Comparison of ENCODE assay signal across 21 cellular contexts in genomic region chr17:17424552-17424951, GRCh38. TPM values are rescaled to one million over a fixed set of nuclear protein-coding genes. Genes with fewer than 3 reads are reported as not detected.
DNase-seq lines count a peak whose midpoint lies in the region; ATAC-seq and TF ChIP-seq lines count a peak whose summit lies in the region.
"Had no signal": no experiment of that assay in that cellular context is flagged by ENCODE, and none has a peak within 500 bp of the region (broad histone marks: within the 10 kb centered on the region; RNA-seq: fewer than 3 reads in every experiment).

No MANE protein-coding gene starts in this region.

- no peak for TF ChIP-seq CTCF in NB4 (IDR thresholded peaks at IDR 0.05; ENCODE audit: low read depth, low read length)
- TF ChIP-seq CTCF in RWPE2 (IDR thresholded peaks at IDR 0.05; ENCODE audit: poor library complexity, severe bottlenecking) = no peak
- TF ChIP-seq CTCF in progenitor cell of endocrine pancreas (IDR thresholded peaks at IDR 0.05; ENCODE audit: unreplicated experiment) = no peak
- TF ChIP-seq CTCF in Peyer's patch (IDR thresholded peaks at IDR 0.05) = no peak

- H3K9me3 ChIP-seq in RWPE2 (ENCODE audit: severe bottlenecking) (no peaks in the 10 kb centered on the region), Peyer's patch (peaks cover 0 to 12% (median 0%) of the 10 kb centered on the region in 4 donors)

- TF ChIP-seq POLR2A in NB4 (IDR thresholded peaks at IDR 0.05; ENCODE audit: extremely low read depth, insufficient read length) = no peak
- no peak for TF ChIP-seq POLR2A in Peyer's patch (IDR thresholded peaks at IDR 0.05)

- intact Hi-C loops in sciatic nerve (cut with DNase I) = no loop called here

- no peaks in the 10 kb centered on the region for H3K4me1 ChIP-seq in RWPE2 (ENCODE audit: insufficient read depth, poor library complexity, severe bottlenecking)
- H3K4me1 ChIP-seq in Peyer's patch = no peaks in the 10 kb centered on the region

- H3K27ac ChIP-seq in RWPE2 (ENCODE audit: poor library complexity, severe bottlenecking) (no peak overlapping the region), Peyer's patch (no peak overlapping the region)
- H3K27ac ChIP-seq: 22Rv1, A549 had no signal

- H3K36me3 ChIP-seq in RWPE2 (ENCODE audit: low read depth) (no peaks in the 10 kb centered on the region), Peyer's patch (no peaks in the 10 kb centered on the region)

- DNase-seq in DMS53 (lab: John Stamatoyannopoulos, UW) (peak; percentile 36), DMS53 treated with DMSO at 0.1 percent for 48 hours (lab: John Stamatoyannopoulos, UW; ENCODE audit: unreplicated experiment) (no peak), NB4 (ENCODE audit: low read depth) (peak; percentile 34), RWPE2 (ENCODE audit: low spot score) (peak; percentile 19), sciatic nerve (ENCODE audit: low spot score) (peak; percentile 3), progenitor cell of endocrine pancreas (ENCODE audit: low spot score, unreplicated experiment) (no peak), Peyer's patch (no peak)
- DNase-seq in activated CD8-positive, alpha-beta memory T cell treated with anti-CD3 and anti-CD28 coated beads for 24 hours = no peak
- DNase-seq: C1 segment of cervical spinal cord; CD4-positive, CD25-positive, alpha-beta regulatory T cell; CD8-positive, alpha-beta memory T cell; COR-L47; DMS 273 treated with DMSO at 0.1 percent for 48 hours; DMS79; GF-D8; GOT3 had no signal

- H3K36me3 Mint-ChIP-seq in progenitor cell of endocrine pancreas (ENCODE audit: insufficient read depth) = no peaks in the 10 kb centered on the region
- H3K36me3 Mint-ChIP-seq: IgD-negative memory B cell had no signal

- no peaks in the 10 kb centered on the region for H3K27me3 Mint-ChIP-seq in progenitor cell of endocrine pancreas

- H3K4me1 Mint-ChIP-seq in progenitor cell of endocrine pancreas (ENCODE audit: low read depth) = peaks cover 6% of the 10 kb centered on the region
- H3K4me1 Mint-ChIP-seq: CD8-positive, alpha-beta memory T cell; H9; IgD-negative memory B cell had no signal

- no peak overlapping the region for H3K27ac Mint-ChIP-seq in progenitor cell of endocrine pancreas
- H3K27ac Mint-ChIP-seq: H9, IgD-negative memory B cell had no signal

- H3K4me3 ChIP-seq in NB4 (ENCODE audit: low read depth, low read length) (no peak overlapping the region), RWPE2 (ENCODE audit: severe bottlenecking) (no peak overlapping the region), Peyer's patch (no peak overlapping the region)
- H3K4me3 ChIP-seq: A549, GM12878 had no signal

- H3K9me3 Mint-ChIP-seq in progenitor cell of endocrine pancreas (ENCODE audit: low read depth) = no peaks in the 10 kb centered on the region
- H3K9me3 Mint-ChIP-seq: CD8-positive, alpha-beta memory T cell; IgD-negative memory B cell had no signal

- peaks cover 3% of the 10 kb centered on the region for H3K27me3 ChIP-seq in RWPE2 (ENCODE audit: insufficient read depth, poor library complexity, severe bottlenecking)
- H3K27me3 ChIP-seq in Peyer's patch = no peaks in the 10 kb centered on the region

- H3K4me3 Mint-ChIP-seq in progenitor cell of endocrine pancreas (ENCODE audit: low read depth) = no peak overlapping the region
- H3K4me3 Mint-ChIP-seq: CD4-positive, CD25-positive, alpha-beta regulatory T cell; CD8-positive, alpha-beta memory T cell; H9; IgD-negative memory B cell had no signal

- ATAC-seq in RWPE2 (ENCODE audit: low read depth) (no peak), sciatic nerve (no peak)
- ATAC-seq: GM12878 had no signal

RNA-seq across cellular contexts. Expression of gene MED9, which starts 52.2 kb away (rescaled TPM):
- total RNA-seq in sciatic nerve (13.7 TPM), progenitor cell of endocrine pancreas (17.0 and 17.7 TPM in 2 replicates), Peyer's patch (10 to 100 TPM in 3 of 4 donors, 1 to 10 TPM in 1; 8.3 to 42.4 (median 19.4) TPM)

Comparison
In these comparisons a context has a peak if more than half of its experiments do, and no peak if none do; other contexts are left out.
1. DNase-seq: peak in DMS53 (single experiment), NB4 (single experiment), RWPE2 (single experiment) and sciatic nerve (single experiment); none in DMS53 treated with DMSO at 0.1 percent for 48 hours (single experiment), progenitor cell of endocrine pancreas (single experiment), activated CD8-positive, alpha-beta memory T cell treated with anti-CD3 and anti-CD28 coated beads for 24 hours (single experiment) and Peyer's patch (0 of 3).